Comparison of ENCODE assay signal across 1 cellular context in the genomic region with DNA sequence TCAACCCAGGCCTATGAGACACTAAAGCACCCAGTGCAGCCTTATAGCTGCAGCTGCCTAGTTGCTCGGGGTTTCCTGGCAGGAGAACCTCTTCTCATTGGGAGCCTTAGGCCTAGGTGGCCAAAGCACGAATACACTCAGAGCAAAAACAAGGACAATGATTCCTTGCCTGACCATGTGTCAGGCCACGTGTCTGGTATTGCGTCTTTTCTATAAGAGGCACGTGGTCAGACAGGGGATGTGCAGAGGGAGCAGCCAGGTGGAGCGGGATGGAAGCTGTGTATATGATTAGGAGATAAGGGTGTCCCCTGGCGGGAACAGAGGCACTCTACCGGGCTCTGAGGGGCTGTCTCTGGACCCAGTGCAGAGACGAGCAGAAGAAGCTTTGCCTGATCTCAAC.
TF ChIP-seq lines count a peak whose summit lies in the region.

No MANE protein-coding gene starts in this region.

TF ChIP-seq in K562, 482 proteins besides CTCF, POLR2A, EP300 and RAD21:
- TF ChIP-seq, protein P1, sequence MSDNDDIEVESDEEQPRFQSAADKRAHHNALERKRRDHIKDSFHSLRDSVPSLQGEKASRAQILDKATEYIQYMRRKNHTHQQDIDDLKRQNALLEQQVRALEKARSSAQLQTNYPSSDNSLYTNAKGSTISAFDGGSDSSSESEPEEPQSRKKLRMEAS (CRISPR knock-in tag; IDR thresholded peaks at IDR 0.05): peak; percentile 72
- TF ChIP-seq FOXJ3 (CRISPR knock-in tag; IDR thresholded peaks at IDR 0.05) (no peak), STAT5B (CRISPR knock-in tag; IDR thresholded peaks at IDR 0.05) (no peak), ZNF695 (CRISPR knock-in tag; IDR thresholded peaks at IDR 0.05) (no peak), MCM3 (IDR thresholded peaks at IDR 0.05) (no peak), U2AF1 (optimal IDR thresholded peaks at IDR 0.05; ENCODE audit: low read depth, low read length) (no peak), DACH1 (IDR thresholded peaks at IDR 0.05; ENCODE audit: partially characterized antibody) (no peak), ZC3H4 (CRISPR knock-in tag; IDR thresholded peaks at IDR 0.05; ENCODE audit: borderline replicate concordance) (no peak), GTF2A2 (tag; IDR thresholded peaks at IDR 0.05) (no peak), L3MBTL2 (IDR thresholded peaks at IDR 0.05) (peak; percentile 53; the same call in 1 of the 2 replicates), SMARCA4 (IDR thresholded peaks at IDR 0.05) (no peak), MYC (IDR thresholded peaks at IDR 0.05; ENCODE audit: low read depth, low read length) (peak; percentile 55; the same call in 1 of the 2 replicates), MYC (CRISPR knock-in tag; IDR thresholded peaks at IDR 0.05; ENCODE audit: borderline replicate concordance, low read depth) (no peak), ZNF3 (CRISPR knock-in tag; IDR thresholded peaks at IDR 0.05) (no peak), KLF6 (CRISPR knock-in tag; IDR thresholded peaks at IDR 0.05; ENCODE audit: borderline replicate concordance) (no peak), RBM15 (IDR thresholded peaks at IDR 0.05; ENCODE audit: insufficient read depth, low read length) (no peak), ZNF175 (CRISPR knock-in tag; IDR thresholded peaks at IDR 0.05; ENCODE audit: low read depth) (no peak), TAF15 (IDR thresholded peaks at IDR 0.05; ENCODE audit: low read depth, low read length) (no peak)
- TF ChIP-seq, protein P2, sequence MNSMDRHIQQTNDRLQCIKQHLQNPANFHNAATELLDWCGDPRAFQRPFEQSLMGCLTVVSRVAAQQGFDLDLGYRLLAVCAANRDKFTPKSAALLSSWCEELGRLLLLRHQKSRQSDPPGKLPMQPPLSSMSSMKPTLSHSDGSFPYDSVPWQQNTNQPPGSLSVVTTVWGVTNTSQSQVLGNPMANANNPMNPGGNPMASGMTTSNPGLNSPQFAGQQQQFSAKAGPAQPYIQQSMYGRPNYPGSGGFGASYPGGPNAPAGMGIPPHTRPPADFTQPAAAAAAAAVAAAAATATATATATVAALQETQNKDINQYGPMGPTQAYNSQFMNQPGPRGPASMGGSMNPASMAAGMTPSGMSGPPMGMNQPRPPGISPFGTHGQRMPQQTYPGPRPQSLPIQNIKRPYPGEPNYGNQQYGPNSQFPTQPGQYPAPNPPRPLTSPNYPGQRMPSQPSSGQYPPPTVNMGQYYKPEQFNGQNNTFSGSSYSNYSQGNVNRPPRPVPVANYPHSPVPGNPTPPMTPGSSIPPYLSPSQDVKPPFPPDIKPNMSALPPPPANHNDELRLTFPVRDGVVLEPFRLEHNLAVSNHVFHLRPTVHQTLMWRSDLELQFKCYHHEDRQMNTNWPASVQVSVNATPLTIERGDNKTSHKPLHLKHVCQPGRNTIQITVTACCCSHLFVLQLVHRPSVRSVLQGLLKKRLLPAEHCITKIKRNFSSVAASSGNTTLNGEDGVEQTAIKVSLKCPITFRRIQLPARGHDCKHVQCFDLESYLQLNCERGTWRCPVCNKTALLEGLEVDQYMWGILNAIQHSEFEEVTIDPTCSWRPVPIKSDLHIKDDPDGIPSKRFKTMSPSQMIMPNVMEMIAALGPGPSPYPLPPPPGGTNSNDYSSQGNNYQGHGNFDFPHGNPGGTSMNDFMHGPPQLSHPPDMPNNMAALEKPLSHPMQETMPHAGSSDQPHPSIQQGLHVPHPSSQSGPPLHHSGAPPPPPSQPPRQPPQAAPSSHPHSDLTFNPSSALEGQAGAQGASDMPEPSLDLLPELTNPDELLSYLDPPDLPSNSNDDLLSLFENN (IDR thresholded peaks at IDR 0.05; ENCODE audit: low read depth in 2 of 2, low read length in 2 of 2): no peak
- TF ChIP-seq, protein P3, sequence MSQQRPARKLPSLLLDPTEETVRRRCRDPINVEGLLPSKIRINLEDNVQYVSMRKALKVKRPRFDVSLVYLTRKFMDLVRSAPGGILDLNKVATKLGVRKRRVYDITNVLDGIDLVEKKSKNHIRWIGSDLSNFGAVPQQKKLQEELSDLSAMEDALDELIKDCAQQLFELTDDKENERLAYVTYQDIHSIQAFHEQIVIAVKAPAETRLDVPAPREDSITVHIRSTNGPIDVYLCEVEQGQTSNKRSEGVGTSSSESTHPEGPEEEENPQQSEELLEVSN (IDR thresholded peaks at IDR 0.05; ENCODE audit: borderline replicate concordance in 1 of 2, extremely low read depth in 1 of 2, insufficient read depth in 1 of 2, insufficient read length in 1 of 2, low read depth in 1 of 2, low read length in 1 of 2, poor library complexity in 1 of 2, severe bottlenecking in 1 of 2): peak in 1 of 2 experiments; percentile 5
- TF ChIP-seq, protein P4, sequence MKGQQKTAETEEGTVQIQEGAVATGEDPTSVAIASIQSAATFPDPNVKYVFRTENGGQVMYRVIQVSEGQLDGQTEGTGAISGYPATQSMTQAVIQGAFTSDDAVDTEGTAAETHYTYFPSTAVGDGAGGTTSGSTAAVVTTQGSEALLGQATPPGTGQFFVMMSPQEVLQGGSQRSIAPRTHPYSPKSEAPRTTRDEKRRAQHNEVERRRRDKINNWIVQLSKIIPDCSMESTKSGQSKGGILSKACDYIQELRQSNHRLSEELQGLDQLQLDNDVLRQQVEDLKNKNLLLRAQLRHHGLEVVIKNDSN (CRISPR knock-in tag; IDR thresholded peaks at IDR 0.05): peak; percentile 40
- TF ChIP-seq, protein P5, sequence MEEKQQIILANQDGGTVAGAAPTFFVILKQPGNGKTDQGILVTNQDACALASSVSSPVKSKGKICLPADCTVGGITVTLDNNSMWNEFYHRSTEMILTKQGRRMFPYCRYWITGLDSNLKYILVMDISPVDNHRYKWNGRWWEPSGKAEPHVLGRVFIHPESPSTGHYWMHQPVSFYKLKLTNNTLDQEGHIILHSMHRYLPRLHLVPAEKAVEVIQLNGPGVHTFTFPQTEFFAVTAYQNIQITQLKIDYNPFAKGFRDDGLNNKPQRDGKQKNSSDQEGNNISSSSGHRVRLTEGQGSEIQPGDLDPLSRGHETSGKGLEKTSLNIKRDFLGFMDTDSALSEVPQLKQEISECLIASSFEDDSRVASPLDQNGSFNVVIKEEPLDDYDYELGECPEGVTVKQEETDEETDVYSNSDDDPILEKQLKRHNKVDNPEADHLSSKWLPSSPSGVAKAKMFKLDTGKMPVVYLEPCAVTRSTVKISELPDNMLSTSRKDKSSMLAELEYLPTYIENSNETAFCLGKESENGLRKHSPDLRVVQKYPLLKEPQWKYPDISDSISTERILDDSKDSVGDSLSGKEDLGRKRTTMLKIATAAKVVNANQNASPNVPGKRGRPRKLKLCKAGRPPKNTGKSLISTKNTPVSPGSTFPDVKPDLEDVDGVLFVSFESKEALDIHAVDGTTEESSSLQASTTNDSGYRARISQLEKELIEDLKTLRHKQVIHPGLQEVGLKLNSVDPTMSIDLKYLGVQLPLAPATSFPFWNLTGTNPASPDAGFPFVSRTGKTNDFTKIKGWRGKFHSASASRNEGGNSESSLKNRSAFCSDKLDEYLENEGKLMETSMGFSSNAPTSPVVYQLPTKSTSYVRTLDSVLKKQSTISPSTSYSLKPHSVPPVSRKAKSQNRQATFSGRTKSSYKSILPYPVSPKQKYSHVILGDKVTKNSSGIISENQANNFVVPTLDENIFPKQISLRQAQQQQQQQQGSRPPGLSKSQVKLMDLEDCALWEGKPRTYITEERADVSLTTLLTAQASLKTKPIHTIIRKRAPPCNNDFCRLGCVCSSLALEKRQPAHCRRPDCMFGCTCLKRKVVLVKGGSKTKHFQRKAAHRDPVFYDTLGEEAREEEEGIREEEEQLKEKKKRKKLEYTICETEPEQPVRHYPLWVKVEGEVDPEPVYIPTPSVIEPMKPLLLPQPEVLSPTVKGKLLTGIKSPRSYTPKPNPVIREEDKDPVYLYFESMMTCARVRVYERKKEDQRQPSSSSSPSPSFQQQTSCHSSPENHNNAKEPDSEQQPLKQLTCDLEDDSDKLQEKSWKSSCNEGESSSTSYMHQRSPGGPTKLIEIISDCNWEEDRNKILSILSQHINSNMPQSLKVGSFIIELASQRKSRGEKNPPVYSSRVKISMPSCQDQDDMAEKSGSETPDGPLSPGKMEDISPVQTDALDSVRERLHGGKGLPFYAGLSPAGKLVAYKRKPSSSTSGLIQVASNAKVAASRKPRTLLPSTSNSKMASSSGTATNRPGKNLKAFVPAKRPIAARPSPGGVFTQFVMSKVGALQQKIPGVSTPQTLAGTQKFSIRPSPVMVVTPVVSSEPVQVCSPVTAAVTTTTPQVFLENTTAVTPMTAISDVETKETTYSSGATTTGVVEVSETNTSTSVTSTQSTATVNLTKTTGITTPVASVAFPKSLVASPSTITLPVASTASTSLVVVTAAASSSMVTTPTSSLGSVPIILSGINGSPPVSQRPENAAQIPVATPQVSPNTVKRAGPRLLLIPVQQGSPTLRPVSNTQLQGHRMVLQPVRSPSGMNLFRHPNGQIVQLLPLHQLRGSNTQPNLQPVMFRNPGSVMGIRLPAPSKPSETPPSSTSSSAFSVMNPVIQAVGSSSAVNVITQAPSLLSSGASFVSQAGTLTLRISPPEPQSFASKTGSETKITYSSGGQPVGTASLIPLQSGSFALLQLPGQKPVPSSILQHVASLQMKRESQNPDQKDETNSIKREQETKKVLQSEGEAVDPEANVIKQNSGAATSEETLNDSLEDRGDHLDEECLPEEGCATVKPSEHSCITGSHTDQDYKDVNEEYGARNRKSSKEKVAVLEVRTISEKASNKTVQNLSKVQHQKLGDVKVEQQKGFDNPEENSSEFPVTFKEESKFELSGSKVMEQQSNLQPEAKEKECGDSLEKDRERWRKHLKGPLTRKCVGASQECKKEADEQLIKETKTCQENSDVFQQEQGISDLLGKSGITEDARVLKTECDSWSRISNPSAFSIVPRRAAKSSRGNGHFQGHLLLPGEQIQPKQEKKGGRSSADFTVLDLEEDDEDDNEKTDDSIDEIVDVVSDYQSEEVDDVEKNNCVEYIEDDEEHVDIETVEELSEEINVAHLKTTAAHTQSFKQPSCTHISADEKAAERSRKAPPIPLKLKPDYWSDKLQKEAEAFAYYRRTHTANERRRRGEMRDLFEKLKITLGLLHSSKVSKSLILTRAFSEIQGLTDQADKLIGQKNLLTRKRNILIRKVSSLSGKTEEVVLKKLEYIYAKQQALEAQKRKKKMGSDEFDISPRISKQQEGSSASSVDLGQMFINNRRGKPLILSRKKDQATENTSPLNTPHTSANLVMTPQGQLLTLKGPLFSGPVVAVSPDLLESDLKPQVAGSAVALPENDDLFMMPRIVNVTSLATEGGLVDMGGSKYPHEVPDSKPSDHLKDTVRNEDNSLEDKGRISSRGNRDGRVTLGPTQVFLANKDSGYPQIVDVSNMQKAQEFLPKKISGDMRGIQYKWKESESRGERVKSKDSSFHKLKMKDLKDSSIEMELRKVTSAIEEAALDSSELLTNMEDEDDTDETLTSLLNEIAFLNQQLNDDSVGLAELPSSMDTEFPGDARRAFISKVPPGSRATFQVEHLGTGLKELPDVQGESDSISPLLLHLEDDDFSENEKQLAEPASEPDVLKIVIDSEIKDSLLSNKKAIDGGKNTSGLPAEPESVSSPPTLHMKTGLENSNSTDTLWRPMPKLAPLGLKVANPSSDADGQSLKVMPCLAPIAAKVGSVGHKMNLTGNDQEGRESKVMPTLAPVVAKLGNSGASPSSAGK (IDR thresholded peaks at IDR 0.05): peak; percentile 51
- TF ChIP-seq, protein P6, sequence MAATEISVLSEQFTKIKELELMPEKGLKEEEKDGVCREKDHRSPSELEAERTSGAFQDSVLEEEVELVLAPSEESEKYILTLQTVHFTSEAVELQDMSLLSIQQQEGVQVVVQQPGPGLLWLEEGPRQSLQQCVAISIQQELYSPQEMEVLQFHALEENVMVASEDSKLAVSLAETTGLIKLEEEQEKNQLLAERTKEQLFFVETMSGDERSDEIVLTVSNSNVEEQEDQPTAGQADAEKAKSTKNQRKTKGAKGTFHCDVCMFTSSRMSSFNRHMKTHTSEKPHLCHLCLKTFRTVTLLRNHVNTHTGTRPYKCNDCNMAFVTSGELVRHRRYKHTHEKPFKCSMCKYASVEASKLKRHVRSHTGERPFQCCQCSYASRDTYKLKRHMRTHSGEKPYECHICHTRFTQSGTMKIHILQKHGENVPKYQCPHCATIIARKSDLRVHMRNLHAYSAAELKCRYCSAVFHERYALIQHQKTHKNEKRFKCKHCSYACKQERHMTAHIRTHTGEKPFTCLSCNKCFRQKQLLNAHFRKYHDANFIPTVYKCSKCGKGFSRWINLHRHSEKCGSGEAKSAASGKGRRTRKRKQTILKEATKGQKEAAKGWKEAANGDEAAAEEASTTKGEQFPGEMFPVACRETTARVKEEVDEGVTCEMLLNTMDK (IDR thresholded peaks at IDR 0.05; ENCODE audit: borderline replicate concordance, insufficient read depth, low read depth, low read length, poor library complexity, severe bottlenecking): no peak
